8 cellular contexts compared by ENCODE assay signal in genomic region chr1:43171876-43172531, GRCh38. TPM values are rescaled to one million over a fixed set of nuclear protein-coding genes. Genes with fewer than 3 reads are reported as not detected.
DNase-seq lines count a peak whose midpoint lies in the region; ATAC-seq and TF ChIP-seq lines count a peak whose summit lies in the region.

Gene CFAP57, plus strand, starts transcription at chr1:43172330. Its CDS starts 424 bp downstream, at chr1:43172754.
A gene with protein sequence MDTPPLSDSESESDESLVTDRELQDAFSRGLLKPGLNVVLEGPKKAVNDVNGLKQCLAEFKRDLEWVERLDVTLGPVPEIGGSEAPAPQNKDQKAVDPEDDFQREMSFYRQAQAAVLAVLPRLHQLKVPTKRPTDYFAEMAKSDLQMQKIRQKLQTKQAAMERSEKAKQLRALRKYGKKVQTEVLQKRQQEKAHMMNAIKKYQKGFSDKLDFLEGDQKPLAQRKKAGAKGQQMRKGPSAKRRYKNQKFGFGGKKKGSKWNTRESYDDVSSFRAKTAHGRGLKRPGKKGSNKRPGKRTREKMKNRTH (minus strand): TSS chr1:43172290. CDS start chr1:43172118, 172 bp downstream.

- H2AFZ ChIP-seq in OCI-LY1 (ENCODE audit: low read length) = no peak within 1 kb of the TSS

- H3K79me2 ChIP-seq in OCI-LY1 (ENCODE audit: insufficient read depth, low read length) = peaks cover 14% of the 10 kb centered on the region

- peak within 1 kb of the TSS; percentile 93 for H3K4me2 ChIP-seq in OCI-LY1 (ENCODE audit: low read length)

- H3K9me3 ChIP-seq in OCI-LY1 (ENCODE audit: low read length) = no peaks in the 10 kb centered on the region

- ATAC-seq in GM21529 (IDR thresholded peaks at IDR 0.05; ENCODE audit: unreplicated experiment) = peak; percentile 93

- peaks cover 37% of the 10 kb centered on the region for H3K36me3 ChIP-seq in OCI-LY1 (ENCODE audit: insufficient read depth, low read length)

- no peak within 1 kb of the TSS for H3K27ac ChIP-seq in OCI-LY1 (ENCODE audit: low read depth, low read length, poor library complexity, severe bottlenecking)

- H3K27me3 ChIP-seq in OCI-LY1 (ENCODE audit: insufficient read depth, low read length) = peaks cover 5% of the 10 kb centered on the region; the same call in 1 of the 2 replicates

- H3K4me1 ChIP-seq in OCI-LY1 (ENCODE audit: insufficient read depth, low read length, severe bottlenecking) = peaks cover 16% of the 10 kb centered on the region

- DNase-seq in DMS114 treated with DMSO at 0.1 percent for 48 hours (lab: John Stamatoyannopoulos, UW; ENCODE audit: unreplicated experiment) = peak; percentile 88
- peak; percentile 59 for DNase-seq in HuH-7.5 (ENCODE audit: low spot score)
- peak; percentile 79 for DNase-seq in activated T-cell treated with anti-CD3 and anti-CD28 coated beads for 1 hour (ENCODE audit: low read depth)
- DNase-seq in erythroblast (lab: John Stamatoyannopoulos, UW) = peak; percentile 95
- DNase-seq in mucosa of gallbladder (ENCODE audit: low spot score) = peak; percentile 94
- DNase-seq in stimulated activated CD8-positive, alpha-beta memory T cell treated with anti-CD3 and anti-CD28 coated beads, Interleukin-4, amount 100 ng/mL, for 1 hour (ENCODE audit: low read depth in 2 of 2, low spot score in 1 of 2) = peak; percentile 76 to 84

- peak within 1 kb of the TSS; percentile 90 for H3K4me3 ChIP-seq in OCI-LY1 (ENCODE audit: low read depth, low read length, poor library complexity, severe bottlenecking)

- TF ChIP-seq POLR2A in erythroblast (IDR thresholded peaks at IDR 0.05; ENCODE audit: low read length) = peak; percentile 69

- no peaks in the 10 kb centered on the region for H4K20me1 ChIP-seq in OCI-LY1 (ENCODE audit: insufficient read depth, low read length)

- TF ChIP-seq CTCF in OCI-LY1 (IDR thresholded peaks at IDR 0.05; ENCODE audit: low read length) = no peak

- no peaks in the 10 kb centered on the region for H3K9me2 ChIP-seq in OCI-LY1 (ENCODE audit: low read depth, low read length)

- H3F3A ChIP-seq in OCI-LY1 (ENCODE audit: insufficient read depth, low read length) = no peaks in the 10 kb centered on the region

- peak within 1 kb of the TSS; percentile 82 for H3K9ac ChIP-seq in OCI-LY1 (ENCODE audit: low read length)

RNA-seq across cellular contexts. Expression of gene CFAP57, which starts in this region (rescaled TPM):
- 0.75 TPM for total RNA-seq in mucosa of gallbladder

RNA-seq across cellular contexts. Expression of the second gene that starts in this region (rescaled TPM):
- 31.9 TPM for total RNA-seq in mucosa of gallbladder
